ENCODE assay signal across 18 cellular contexts in the genomic region with DNA sequence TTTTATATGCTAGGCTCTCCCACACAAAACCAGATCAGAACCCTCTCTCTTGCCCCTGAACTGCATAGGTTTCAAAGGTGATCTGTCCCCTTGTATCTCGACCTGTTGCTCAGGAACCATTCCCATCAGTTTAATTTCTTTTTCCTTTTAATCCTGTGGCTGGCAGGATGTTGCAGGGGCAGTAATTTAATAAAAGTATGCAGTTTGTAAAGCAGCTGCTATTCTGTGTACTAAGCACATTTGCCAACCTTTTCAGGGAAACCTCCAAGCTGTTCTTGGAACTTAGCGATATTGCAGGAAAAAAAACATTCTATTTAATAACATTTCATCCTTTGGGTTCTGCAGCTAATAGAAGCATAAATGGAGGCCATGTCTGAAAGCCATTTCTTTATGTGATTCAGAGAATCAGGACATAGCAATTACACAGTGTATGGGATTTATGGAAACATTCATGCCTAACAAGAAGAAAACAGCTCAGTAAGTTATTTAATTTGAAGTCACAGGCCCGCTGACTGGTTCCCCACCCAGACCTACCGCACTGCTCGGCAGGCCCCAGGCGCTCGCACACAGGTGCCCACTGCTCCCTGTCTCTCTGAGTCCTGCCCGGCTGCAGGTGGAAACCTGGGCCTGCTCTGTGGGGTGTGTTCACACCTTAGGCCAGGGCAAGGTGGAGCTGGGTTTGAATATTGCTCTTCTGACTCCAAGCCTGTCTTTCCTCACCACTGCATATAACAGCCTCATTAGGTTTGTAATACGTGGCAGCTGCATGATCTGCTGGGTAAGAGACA.
A peak's percentile ranks its signal among the peaks of the same experiment; 100 is the strongest.
DNase-seq lines count a peak whose midpoint lies in the region; ATAC-seq, FAIRE-seq and TF ChIP-seq lines count a peak whose summit lies in the region.
"Had no signal": no experiment of that assay in that cellular context is flagged by ENCODE, and none has a peak within 500 bp of the region (broad histone marks: within the 10 kb centered on the region; RNA-seq: fewer than 3 reads in every experiment).

No MANE protein-coding gene starts in this region.

- DNase-seq in Panc1 (ENCODE audit: low read depth, low spot score) (no peak), superior temporal gyrus (ENCODE audit: extremely low spot score) (no peak), omental fat pad (ENCODE audit: low spot score) (no peak)
- DNase-seq: C1 segment of cervical spinal cord, Caco-2, DMS53, H9, KG1, NCI-H1092 treated with DMSO at 0.1 percent for 48 hours, NCI-H1930, NCI-H510A, NCI-H82 had no signal

- H3K4me3 ChIP-seq in HEK293 (ENCODE audit: low read depth, low read length) (no peak overlapping the region), Panc1 (ENCODE audit: low read depth in 2 of 2, low read length in 2 of 2) (no peak overlapping the region), skeletal muscle satellite cell (ENCODE audit: low read length) (no peak overlapping the region)
- H3K4me3 ChIP-seq: SJCRH30 had no signal

- H3K27me3 ChIP-seq in Panc1 (ENCODE audit: control insufficient read depth, insufficient read depth, low read length) (no peaks in the 10 kb centered on the region), skeletal muscle satellite cell (ENCODE audit: control insufficient read depth, insufficient read depth, low read length) (no peaks in the 10 kb centered on the region)
- H3K27me3 ChIP-seq: SJCRH30 had no signal

- in situ Hi-C loops in Panc1 (cut with HindIII; ENCODE audit: low pct_unique_long_range_greater_than_20kb, low sequenced_read_pairs), result no loop called here

- no peaks in the 10 kb centered on the region for H3K9me3 ChIP-seq in HEK293 (ENCODE audit: control insufficient read depth, insufficient read depth, low read depth, low read length)
- H3K9me3 ChIP-seq in Panc1 (ENCODE audit: control insufficient read depth, insufficient read depth, low read depth, low read length), result no peaks in the 10 kb centered on the region
- H3K9me3 ChIP-seq in skeletal muscle satellite cell (replicated peaks; ENCODE audit: low read length), result no peaks in the 10 kb centered on the region
- H3K9me3 ChIP-seq: Caco-2, SJCRH30 had no signal

- H3K36me3 ChIP-seq in HEK293 (ENCODE audit: control insufficient read depth in 2 of 2, insufficient read depth in 1 of 2, low read length in 2 of 2) (no peaks in the 10 kb centered on the region), Panc1 (ENCODE audit: control insufficient read depth, insufficient read depth, low read length) (no peaks in the 10 kb centered on the region), skeletal muscle satellite cell (ENCODE audit: insufficient read depth, low read length) (no peaks in the 10 kb centered on the region)
- H3K36me3 ChIP-seq: SJCRH30 had no signal

- H3K4me2 ChIP-seq in skeletal muscle satellite cell (ENCODE audit: low read length), result peak overlapping the region; percentile 74

- POLR2A ChIA-PET in HEK293 (lab: Yijun Ruan, JAX), result no interaction called here
- POLR2A ChIA-PET in Panc1 (lab: Charles Lee), result interaction anchor here (0.5 kb wide), 1 partner anchor 23 kb away, joined by 7 read pairs; no protein-coding TSS in a partner anchor

- CTCF ChIA-PET in HEK293 (lab: Yijun Ruan, JAX) (interaction anchor here (0.8 to 6.0 kb wide), 6 partner anchors 28 to 493 kb away, joined by 3 to 68 read pairs (median 4); no protein-coding TSS in a partner anchor), Panc1 (lab: Charles Lee) (no interaction called here)

- no peak for TF ChIP-seq CTCF in HEK293 (tag by site-specific recombination; IDR thresholded peaks at IDR 0.05)
- TF ChIP-seq CTCF in Panc1 (IDR thresholded peaks at IDR 0.05), result no peak
- TF ChIP-seq CTCF in omental fat pad (IDR thresholded peaks at IDR 0.05), result no peak

- no TSS peak for BruUV-seq in Panc1 (replicated peaks; lab: Mats Ljungman, UMichigan)

- peak; percentile 45 for FAIRE-seq in islet of Langerhans (lab: Jason Lieb, UNC)

- H3K27ac ChIP-seq in HEK293 (ENCODE audit: extremely low read depth, low read depth, low read length) (no peak overlapping the region), Panc1 (ENCODE audit: low read length) (peak overlapping the region; percentile 94)
- H3K27ac ChIP-seq: RWPE1, SJCRH30 had no signal

- intact Hi-C loops in Panc1 (cut with micrococcal nuclease; ENCODE audit: unreplicated experiment), result loop anchor here (5.0 to 10.0 kb wide), 2 partner anchors 82 to 205 kb away; no protein-coding TSS in a partner anchor

- ATAC-seq in Panc1, result no peak
- ATAC-seq in omental fat pad (ENCODE audit: low FRiP score), result no peak
- ATAC-seq in GM21529 (IDR thresholded peaks at IDR 0.05; ENCODE audit: unreplicated experiment), result no peak

- H3K9ac ChIP-seq in skeletal muscle satellite cell (ENCODE audit: low read depth, low read length), result no peak overlapping the region

- peaks cover 7% of the 10 kb centered on the region for H3K4me1 ChIP-seq in HEK293 (ENCODE audit: control insufficient read depth, insufficient read depth, low read length)
- H3K4me1 ChIP-seq in Panc1 (ENCODE audit: control insufficient read depth, insufficient read depth, low read length), result peaks cover 64% of the 10 kb centered on the region
- peaks cover 56% of the 10 kb centered on the region for H3K4me1 ChIP-seq in skeletal muscle satellite cell (ENCODE audit: control insufficient read depth, insufficient read depth, low read length)
- H3K4me1 ChIP-seq: Caco-2 had no signal

TF ChIP-seq in HEK293, 187 proteins besides CTCF, POLR2A, EP300 and RAD21:
- TF ChIP-seq ZXDB (tag by site-specific recombination; IDR thresholded peaks at IDR 0.05) (no peak), MYNN (tag by site-specific recombination; IDR thresholded peaks at IDR 0.05; ENCODE audit: borderline replicate concordance) (no peak), SP3 (tag by site-specific recombination; IDR thresholded peaks at IDR 0.05) (no peak), SCRT2 (tag by site-specific recombination; IDR thresholded peaks at IDR 0.05) (0 out of 2 replicates have a peak, but pooled peaks have one; percentile 17), ZNF214 (tag by site-specific recombination; IDR thresholded peaks at IDR 0.05; ENCODE audit: borderline replicate concordance) (no peak), ZNF324 (tag by site-specific recombination; IDR thresholded peaks at IDR 0.05) (no peak), ZNF426 (tag by site-specific recombination; IDR thresholded peaks at IDR 0.05) (no peak)
- TF ChIP-seq, protein P1, sequence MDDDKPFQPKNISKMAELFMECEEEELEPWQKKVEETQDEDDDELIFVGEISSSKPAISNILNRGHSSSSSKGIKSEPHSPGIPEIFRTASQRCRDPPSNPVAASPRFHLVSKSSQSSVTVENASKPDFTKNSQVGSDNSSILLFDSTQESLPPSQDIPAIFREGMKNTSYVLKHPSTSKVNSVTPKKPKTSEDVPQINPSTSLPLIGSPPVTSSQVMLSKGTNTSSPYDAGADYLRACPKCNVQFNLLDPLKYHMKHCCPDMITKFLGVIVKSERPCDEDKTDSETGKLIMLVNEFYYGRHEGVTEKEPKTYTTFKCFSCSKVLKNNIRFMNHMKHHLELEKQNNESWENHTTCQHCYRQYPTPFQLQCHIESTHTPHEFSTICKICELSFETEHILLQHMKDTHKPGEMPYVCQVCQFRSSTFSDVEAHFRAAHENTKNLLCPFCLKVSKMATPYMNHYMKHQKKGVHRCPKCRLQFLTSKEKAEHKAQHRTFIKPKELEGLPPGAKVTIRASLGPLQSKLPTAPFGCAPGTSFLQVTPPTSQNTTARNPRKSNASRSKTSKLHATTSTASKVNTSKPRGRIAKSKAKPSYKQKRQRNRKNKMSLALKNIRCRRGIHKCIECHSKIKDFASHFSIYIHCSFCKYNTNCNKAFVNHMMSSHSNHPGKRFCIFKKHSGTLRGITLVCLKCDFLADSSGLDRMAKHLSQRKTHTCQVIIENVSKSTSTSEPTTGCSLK (tag by site-specific recombination; IDR thresholded peaks at IDR 0.05), result no peak
- TF ChIP-seq, protein P2, sequence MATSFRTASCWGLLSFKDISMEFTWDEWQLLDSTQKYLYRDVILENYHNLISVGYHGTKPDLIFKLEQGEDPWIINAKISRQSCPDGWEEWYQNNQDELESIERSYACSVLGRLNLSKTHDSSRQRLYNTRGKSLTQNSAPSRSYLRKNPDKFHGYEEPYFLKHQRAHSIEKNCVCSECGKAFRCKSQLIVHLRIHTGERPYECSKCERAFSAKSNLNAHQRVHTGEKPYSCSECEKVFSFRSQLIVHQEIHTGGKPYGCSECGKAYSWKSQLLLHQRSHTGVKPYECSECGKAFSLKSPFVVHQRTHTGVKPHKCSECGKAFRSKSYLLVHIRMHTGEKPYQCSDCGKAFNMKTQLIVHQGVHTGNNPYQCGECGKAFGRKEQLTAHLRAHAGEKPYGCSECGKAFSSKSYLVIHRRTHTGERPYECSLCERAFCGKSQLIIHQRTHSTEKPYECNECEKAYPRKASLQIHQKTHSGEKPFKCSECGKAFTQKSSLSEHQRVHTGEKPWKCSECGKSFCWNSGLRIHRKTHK (tag by site-specific recombination; IDR thresholded peaks at IDR 0.05), result no peak
